Comparison of ENCODE assay signal across 22 cellular contexts in genomic region chr7:158443688-158444483, GRCh38.
"Had no signal": no experiment of that assay in that cellular context is flagged by ENCODE, and none has a peak within 500 bp of the region (broad histone marks: within the 10 kb centered on the region; RNA-seq: fewer than 3 reads in every experiment).

No MANE protein-coding gene starts in this region.

- H3K36me3 ChIP-seq: adrenal gland, ascending aorta, heart right ventricle, neutrophil, pancreas, right lobe of liver, WERI-Rb-1 had no signal

- H3K9me3 ChIP-seq: adrenal gland, ascending aorta, heart right ventricle, neutrophil, pancreas, right lobe of liver had no signal

- H3K27me3 ChIP-seq: adrenal gland, ascending aorta, neutrophil, pancreas, right lobe of liver had no signal

- H3K27ac ChIP-seq: adrenal gland, ascending aorta, heart right ventricle, neutrophil, pancreas, right lobe of liver, WERI-Rb-1 had no signal

- H3K36me3 Mint-ChIP-seq: activated naive CD8-positive, alpha-beta T cell; naive thymus-derived CD8-positive, alpha-beta T cell; T-cell had no signal

- H3K4me1 Mint-ChIP-seq: central memory CD8-positive, alpha-beta T cell; naive thymus-derived CD8-positive, alpha-beta T cell; T-cell had no signal

- H3K4me3 Mint-ChIP-seq: activated naive CD8-positive, alpha-beta T cell; central memory CD8-positive, alpha-beta T cell; naive thymus-derived CD8-positive, alpha-beta T cell; T-cell; T-helper 2 cell treated with Interferon-gamma antibody and Interleukin-4, amounts not matched to agents 5 μg/mL and 100 μg/mL, for 36 hours had no signal

- H3K27ac Mint-ChIP-seq: activated naive CD8-positive, alpha-beta T cell; T-cell; T-helper 2 cell treated with Interferon-gamma antibody and Interleukin-4, amounts not matched to agents 5 μg/mL and 100 μg/mL, for 36 hours had no signal

- H3K4me3 ChIP-seq: adrenal gland, ascending aorta, heart right ventricle, lung, pancreas, right lobe of liver, smooth muscle cell had no signal

- H3K4me1 ChIP-seq: adrenal gland, ascending aorta, heart right ventricle, right lobe of liver had no signal

- FAIRE-seq: colon, keratinocyte, pancreas had no signal

- H3K4me2 ChIP-seq: smooth muscle cell had no signal

- DNase-seq: activated CD4-positive, alpha-beta T cell treated with anti-CD3 and anti-CD28 coated beads for 1 hour; activated gamma-delta T cell treated with Interleukin-2 at 50 U/mL for 16 hours; activated T-cell treated with anti-CD3 and anti-CD28 coated beads, Interleukin-2, amount 50 U/mL, for 1 hour; heart right ventricle; naive thymus-derived CD8-positive, alpha-beta T cell; right lobe of liver; stimulated activated CD4-positive, alpha-beta T cell treated with anti-CD3 and anti-CD28 coated beads, Interleukin-15, amount 100 ng/mL, for 24 hours; stimulated activated CD8-positive, alpha-beta memory T cell treated with anti-CD3 and anti-CD28 coated beads, Interleukin-4, amount 100 ng/mL, for 48 hours; stimulated activated naive CD4-positive, alpha-beta T cell; T-cell; WERI-Rb-1 had no signal

- ATAC-seq: naive thymus-derived CD8-positive, alpha-beta T cell; T-cell had no signal
